Comparison of ENCODE assay signal across 8 cellular contexts in the genomic region with DNA sequence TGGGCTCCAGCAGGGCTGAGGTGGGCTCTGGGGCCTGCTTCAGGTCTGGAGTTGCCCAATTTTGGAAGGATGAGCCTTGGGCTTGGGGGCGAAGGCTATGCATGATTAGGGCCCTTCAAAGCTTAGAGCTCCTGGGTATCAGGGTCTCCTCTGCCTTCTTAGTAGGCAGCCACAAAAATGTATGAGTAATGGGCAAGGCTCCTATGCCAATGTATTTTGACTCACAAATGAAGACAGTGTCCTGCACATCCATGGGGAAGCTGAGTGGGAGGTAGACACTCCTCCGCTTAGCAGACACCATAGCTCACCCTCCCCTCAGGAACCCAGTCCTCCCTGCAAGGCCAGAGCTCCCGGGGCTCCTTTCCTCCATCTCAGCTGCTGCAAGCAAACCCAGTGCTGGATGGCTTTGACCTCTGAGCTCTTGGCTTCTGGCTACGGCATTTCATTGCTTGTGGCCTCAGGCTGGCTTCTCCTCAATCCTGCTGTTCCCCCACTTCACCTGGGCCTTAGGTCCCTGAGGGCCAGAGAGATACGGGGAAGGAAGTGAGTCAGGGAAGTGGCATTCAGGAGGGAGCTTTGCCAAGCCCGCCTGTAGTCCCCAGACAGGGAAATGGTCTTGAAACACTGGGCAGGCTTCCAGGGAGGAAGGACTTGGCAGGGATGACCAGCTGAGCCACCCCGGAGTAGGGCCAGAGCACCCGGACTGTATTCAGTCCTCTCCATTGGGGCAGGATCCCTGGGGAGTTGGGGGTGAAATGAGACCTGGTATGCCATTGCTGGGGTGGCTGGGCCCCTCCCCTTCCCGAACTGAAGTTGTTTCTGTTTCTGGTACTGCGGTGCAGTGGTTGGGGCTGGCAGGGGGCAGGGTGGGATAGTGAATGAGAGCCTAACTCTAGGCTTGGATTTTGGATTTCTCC. TPM values are rescaled to one million over a fixed set of nuclear protein-coding genes. Genes with fewer than 3 reads are reported as not detected.
DNase-seq lines count a peak whose midpoint lies in the region; ATAC-seq, FAIRE-seq and TF ChIP-seq lines count a peak whose summit lies in the region.

No MANE protein-coding gene starts in this region.

- H3K4me2 ChIP-seq in HepG2 (ENCODE audit: low read depth, low read length): peak overlapping the region; percentile 65

- H2AFZ ChIP-seq in HepG2 (ENCODE audit: low read length): no peak overlapping the region

- no peak for TF ChIP-seq POLR2A in breast epithelium (IDR thresholded peaks at IDR 0.05)
- TF ChIP-seq POLR2A in HepG2 (IDR thresholded peaks at IDR 0.05; ENCODE audit: insufficient read depth in 1 of 2, low read depth in 2 of 2, low read length in 2 of 2): no peak
- TF ChIP-seq POLR2A in GM12891 (IDR thresholded peaks at IDR 0.05; ENCODE audit: low read depth, low read length): no peak

- no peaks in the 10 kb centered on the region for H3K27me3 ChIP-seq in AG04450 (ENCODE audit: control insufficient read depth, insufficient read depth, low read length)
- H3K27me3 ChIP-seq in breast epithelium: no peaks in the 10 kb centered on the region
- peaks cover 0 to 3% of the 10 kb centered on the region in 2 experiments; a peak in 2 of 5 replicates for H3K27me3 ChIP-seq in HepG2 (ENCODE audit: control insufficient read depth in 1 of 2, insufficient read depth in 2 of 2, low read length in 2 of 2)

- H3K4me1 ChIP-seq in breast epithelium (peaks cover 13 to 25% of the 10 kb centered on the region in 2 donors), HepG2 (ENCODE audit: insufficient read depth, low read length) (peaks cover 95% of the 10 kb centered on the region), urinary bladder (ENCODE audit: insufficient read depth) (peaks cover 1% of the 10 kb centered on the region)

- intact Hi-C loops in breast epithelium (cut with DNase I; ENCODE audit: low total_unique reads) (loop anchor here (10.0 kb wide), 1 partner anchor 46 kb away; no protein-coding TSS in a partner anchor), HepG2 (cut with micrococcal nuclease; ENCODE audit: unreplicated experiment) (no loop called here)

- FAIRE-seq in HepG2 (lab: Jason Lieb, UNC) (no peak), GM12891 (lab: Jason Lieb, UNC) (no peak)

- TF ChIP-seq RAD21 in HepG2 (CRISPR knock-in tag; IDR thresholded peaks at IDR 0.05): no peak

- BruUV-seq in HepG2 (replicated peaks; lab: Mats Ljungman, UMichigan): no TSS peak

- H3K36me3 ChIP-seq in breast epithelium: no peaks in the 10 kb centered on the region
- H3K36me3 ChIP-seq in HepG2 (replicated peaks in 1 of 2; ENCODE audit: control insufficient read depth in 1 of 2, insufficient read depth in 2 of 2, low read length in 2 of 2): 0 out of 5 replicates have a peak, but pooled peaks cover 0 to 4% of the 10 kb centered on the region in 2 experiments
- H3K36me3 ChIP-seq in urinary bladder (ENCODE audit: insufficient read depth): no peaks in the 10 kb centered on the region

- H3K27ac ChIP-seq in AG04450 (ENCODE audit: low read depth, low read length) (peak overlapping the region; percentile 92), breast epithelium (peak overlapping the region; percentile 81 to 85), HepG2 (ENCODE audit: extremely low read length, insufficient read depth, low read length) (peak overlapping the region; percentile 56), urinary bladder (ENCODE audit: low read depth) (peak overlapping the region; percentile 27)

- ATAC-seq in HepG2 (peak; percentile 1; the same call in 2 of the 3 replicates), GM18517 (IDR thresholded peaks at IDR 0.05; ENCODE audit: unreplicated experiment) (no peak), HG03571 (IDR thresholded peaks at IDR 0.05; ENCODE audit: unreplicated experiment) (no peak)

- in situ Hi-C loops in HepG2 (cut with HindIII; ENCODE audit: extremely low pct_ligation_motif_present, low pct_unique_long_range_greater_than_20kb): no loop called here

- H3K4me3 ChIP-seq in AG04450 (ENCODE audit: low read depth, low read length): 0 out of 2 replicates have a peak overlapping the region, but pooled peaks have one; percentile 13
- peak overlapping the region in 2 of 3 donors; percentile 6 to 41 for H3K4me3 ChIP-seq in breast epithelium
- peak overlapping the region in 1 of 3 experiments; percentile 45; a peak in 2 of 6 replicates for H3K4me3 ChIP-seq in HepG2 (replicated peaks in 1 of 3; ENCODE audit: insufficient read depth in 1 of 3, low read depth in 2 of 3, low read length in 3 of 3)
- H3K4me3 ChIP-seq in urinary bladder (ENCODE audit: low read depth, low read length): no peak overlapping the region

- 0 out of 2 replicates have a peak overlapping the region, but pooled peaks have one; percentile 6 for H3K9ac ChIP-seq in HepG2 (ENCODE audit: insufficient read depth, low read depth, low read length)

- no peak; a peak in 1 of 4 replicates for TF ChIP-seq EP300 in HepG2 (IDR thresholded peaks at IDR 0.05; ENCODE audit: low read depth in 2 of 2, low read length in 2 of 2)
- peak; percentile 34; the same call in 1 of the 2 replicates for TF ChIP-seq EP300 in HepG2 (CRISPR knock-in tag; IDR thresholded peaks at IDR 0.05; ENCODE audit: borderline replicate concordance)

- WGBS in HepG2 (ENCODE audit: low lambda C conversion rate): 41% methylated on average over 8 of the region's 10 CpGs
- WGBS in urinary bladder: 22% methylated on average over 10 of the region's 10 CpGs

- DNase-seq in AG04450 (ENCODE audit: low read depth, low spot score) (peak; percentile 89), Kasumi-1 (lab: John Stamatoyannopoulos, UW) (peak; percentile 50 to 53), breast epithelium (ENCODE audit: low spot score in 2 of 2) (peak; percentile 95 to 97), HepG2 (ENCODE audit: low spot score) (peak; percentile 58), GM12891 (ENCODE audit: insufficient read length, low spot score) (no peak)

- H4K20me1 ChIP-seq in HepG2 (ENCODE audit: insufficient read depth, low read length): no peaks in the 10 kb centered on the region

- peaks cover 9% of the 10 kb centered on the region for H3K79me2 ChIP-seq in HepG2 (ENCODE audit: insufficient read depth, low read length)

- CTCF ChIA-PET in AG04450 (lab: Charles Lee): interaction anchor here (0.8 to 6.9 kb wide), 8 partner anchors 9 to 88 kb away, joined by 3 to 49 read pairs (median 4); no protein-coding TSS in a partner anchor
- CTCF ChIA-PET in HepG2 (lab: Yijun Ruan, JAX; ENCODE audit: low intra/inter-chr PET ratio, low total read pairs): no interaction called here

- TF ChIP-seq CTCF in AG04450 (IDR thresholded peaks at IDR 0.05; ENCODE audit: low read depth, low read length): no peak
- no peak for TF ChIP-seq CTCF in breast epithelium (IDR thresholded peaks at IDR 0.05)
- TF ChIP-seq CTCF in HepG2 (CRISPR knock-in tag; IDR thresholded peaks at IDR 0.05): no peak

- H3K9me3 ChIP-seq in AG04450 (ENCODE audit: control insufficient read depth, insufficient read depth, low read length) (no peaks in the 10 kb centered on the region), breast epithelium (no peaks in the 10 kb centered on the region), HepG2 (ENCODE audit: low read length) (no peaks in the 10 kb centered on the region)

- POLR2A ChIA-PET in AG04450 (lab: Yijun Ruan, JAX): interaction anchor here (0.6 to 2.4 kb wide), 14 partner anchors 8 to 135 kb away, joined by 3 to 29 read pairs (median 4); a partner anchor contains a TSS
- POLR2A ChIA-PET in HepG2 (lab: Yijun Ruan, JAX): interaction anchor here (0.5 to 19.8 kb wide), 18 partner anchors 9 to 227 kb away, joined by 3 to 839 read pairs (median 5); a partner anchor contains a TSS

TF ChIP-seq in HepG2, 621 proteins besides CTCF, POLR2A, EP300 and RAD21 (continues in another document):
- TF ChIP-seq PAX8 (CRISPR knock-in tag; IDR thresholded peaks at IDR 0.05; ENCODE audit: borderline replicate concordance) (no peak), ZNF746 (CRISPR knock-in tag; IDR thresholded peaks at IDR 0.05) (0 out of 2 replicates have a peak, but pooled peaks have one; percentile 30), ZNF549 (CRISPR knock-in tag; IDR thresholded peaks at IDR 0.05) (no peak), CHD4 (IDR thresholded peaks at IDR 0.05; ENCODE audit: borderline replicate concordance, low read length) (no peak)

TF ChIP-seq in GM12891, 5 proteins besides CTCF, POLR2A, EP300 and RAD21:
- TF ChIP-seq POLR2AphosphoS5 (IDR thresholded peaks at IDR 0.05; ENCODE audit: low read depth, low read length) (no peak), TAF1 (IDR thresholded peaks at IDR 0.05; ENCODE audit: low read depth, low read length) (no peak), PAX5 (IDR thresholded peaks at IDR 0.05; ENCODE audit: insufficient read depth, low read length, severe bottlenecking) (no peak)

RNA-seq across cellular contexts. Expression of a gene that starts 4.4 kb away (rescaled TPM):
- 21.5 and 21.7 TPM in 2 replicates for polyA plus RNA-seq in AG04450 (2011; rRNA removed)
- 33.3 and 42.7 TPM in 2 replicates for polyA minus RNA-seq in AG04450 (2011; rRNA and poly(A)+ RNA removed)
- 100 to 1,000 TPM in 1 of 3 donors, 10 to 100 TPM in 1, 1 to 10 TPM in 1; 6.1 to 122 (median 81.0) TPM for total RNA-seq in breast epithelium
- total RNA-seq in HepG2 (2016; rRNA removed; fragmentation: Illumina TruSeq; extraction: Trizol): 18.0 and 25.2 TPM in 2 replicates
- 13.3 and 13.8 TPM in 2 replicates for total RNA-seq in HepG2 (2016; cell fraction: cytosol; rRNA removed; fragmentation: Illumina TruSeq; extraction: Trizol; ENCODE audit: low read depth)
- total RNA-seq in HepG2 (2016; cell fraction: insoluble cytoplasmic fraction; rRNA removed; fragmentation: Illumina TruSeq; extraction: Trizol): 14.4 and 28.1 TPM in 2 replicates
- total RNA-seq in HepG2 (2016; cell fraction: membrane; rRNA removed; fragmentation: Illumina TruSeq; extraction: Trizol): 23.1 and 25.2 TPM in 2 replicates
- total RNA-seq in HepG2 (2016; cell fraction: nucleus; rRNA removed; fragmentation: Illumina TruSeq; extraction: Trizol): 38.6 and 38.7 TPM in 2 replicates
- 50.5 and 50.7 TPM in 2 replicates for polyA plus RNA-seq in HepG2 (2011; rRNA removed)
- 19.0 and 24.0 TPM in 2 replicates for polyA plus RNA-seq in HepG2 (2011; cell fraction: cytosol; rRNA removed)
- 331 and 391 TPM in 2 replicates for polyA plus RNA-seq in HepG2 (2011; cell fraction: nucleus; rRNA removed)
- polyA plus RNA-seq in HepG2 (2012): 15.7 and 38.4 TPM in 2 replicates
- 15.1 and 15.9 TPM in 2 replicates for polyA plus RNA-seq in HepG2 (2016; cell fraction: cytosol; fragmentation: Illumina TruSeq; extraction: Trizol; ENCODE audit: low read depth)
- polyA plus RNA-seq in HepG2 (2016; cell fraction: insoluble cytoplasmic fraction; fragmentation: Illumina TruSeq; extraction: Trizol; ENCODE audit: low read depth): 17.3 and 21.5 TPM in 2 replicates
- polyA plus RNA-seq in HepG2 (2016; cell fraction: membrane; fragmentation: Illumina TruSeq; extraction: Trizol; ENCODE audit: low read depth): 23.7 and 24.5 TPM in 2 replicates
- 84.3 and 87.4 TPM in 2 replicates for polyA plus RNA-seq in HepG2 (2016; cell fraction: nucleus; fragmentation: Illumina TruSeq; extraction: Trizol; ENCODE audit: insufficient read depth, low read depth)
- polyA minus RNA-seq in HepG2 (2011; rRNA and poly(A)+ RNA removed; ENCODE audit: low replicate concordance): 73.4 and 78.1 TPM in 2 replicates
- polyA minus RNA-seq in HepG2 (2011; cell fraction: cytosol; rRNA and poly(A)+ RNA removed): 10.9 and 17.8 TPM in 2 replicates
- 61.9 and 63.1 TPM in 2 replicates for polyA minus RNA-seq in HepG2 (2011; cell fraction: nucleus; rRNA and poly(A)+ RNA removed)
- total RNA-seq in urinary bladder: 6.9 TPM
- 13.4 TPM for polyA plus RNA-seq in urinary bladder
- not detected for polyA plus RNA-seq in GM12891 (2012; ENCODE audit: low read depth, missing spikeins)

Comparison
In these comparisons a context has a peak if more than half of its experiments do, and no peak if none do; other contexts are left out.
1. H3K27ac ChIP-seq: peak in every context shown above with its lines; median percentile 92 in AG04450; 83 in breast epithelium; 56 in HepG2; 27 in urinary bladder.